ENCODE assay signal across 19 cellular contexts in genomic region chr2:150319632-150320555, GRCh38.
"Had no signal": no experiment of that assay in that cellular context is flagged by ENCODE, and none has a peak within 500 bp of the region (broad histone marks: within the 10 kb centered on the region; RNA-seq: fewer than 3 reads in every experiment).

No MANE protein-coding gene starts in this region.

- H3K4me1 ChIP-seq: heart right ventricle, left lung, right atrium auricular region, upper lobe of left lung, vagina had no signal

- H3K36me3 ChIP-seq: gastrocnemius medialis, heart right ventricle, left lung, ovary, right atrium auricular region, tibial artery, upper lobe of left lung, vagina had no signal

- H3K27ac ChIP-seq: dorsolateral prefrontal cortex, gastrocnemius medialis, heart right ventricle, left lung, ovary, right atrium auricular region, tibial artery, upper lobe of left lung, vagina had no signal

- DNase-seq: cortex of kidney; dorsolateral prefrontal cortex; effector CD8-positive, alpha-beta T cell; gastrocnemius medialis; heart right ventricle; hypothalamus; islet precursor cell; left lung; mesenchymal stem cell; naive thymus-derived CD4-positive, alpha-beta T cell; nephron progenitor cell; ovary; stimulated activated CD4-positive, alpha-beta T cell treated with anti-CD3 and anti-CD28 coated beads, Interleukin-4, amount 100 ng/mL, for 1 hour; stimulated activated CD8-positive, alpha-beta memory T cell treated with anti-CD3 and anti-CD28 coated beads, Interleukin-4, amount 100 ng/mL, for 48 hours; tibial artery; upper lobe of left lung had no signal

- H3K4me3 ChIP-seq: dorsolateral prefrontal cortex, gastrocnemius medialis, heart right ventricle, left lung, lung, ovary, right atrium auricular region, tibial artery, upper lobe of left lung, vagina had no signal

- H3K9me3 ChIP-seq: ovary had no signal

- H3K27me3 ChIP-seq: gastrocnemius medialis, heart right ventricle, left lung, ovary, right atrium auricular region, tibial artery, upper lobe of left lung, vagina had no signal
